ENCODE assay signal across 18 cellular contexts in genomic region chr2:30135541-30135940, GRCh38. TPM values are rescaled to one million over a fixed set of nuclear protein-coding genes. Genes with fewer than 3 reads are reported as not detected.
DNase-seq lines count a peak whose midpoint lies in the region; ATAC-seq and TF ChIP-seq lines count a peak whose summit lies in the region.
"Had no signal": no experiment of that assay in that cellular context is flagged by ENCODE, and none has a peak within 500 bp of the region (broad histone marks: within the 10 kb centered on the region; RNA-seq: fewer than 3 reads in every experiment).

No MANE protein-coding gene starts in this region.

- CTCF ChIA-PET in activated CD4-positive, alpha-beta T cell treated with anti-CD3 and anti-CD28 coated beads for 36 hours (lab: Charles Lee), result interaction anchor here (0.5 to 3.2 kb wide), 4 partner anchors 11 to 1085 kb away, joined by 3 to 18 read pairs (median 7); partner anchors contain the start of gene YPEL5

- no peaks in the 10 kb centered on the region for H3K36me3 Mint-ChIP-seq in activated CD4-positive, alpha-beta T cell treated with anti-CD3 and anti-CD28 coated beads for 36 hours (ENCODE audit: low read depth)
- H3K36me3 Mint-ChIP-seq: CD8-positive, alpha-beta T cell had no signal

- peaks cover 15% of the 10 kb centered on the region for H3K4me1 Mint-ChIP-seq in activated CD4-positive, alpha-beta T cell treated with anti-CD3 and anti-CD28 coated beads for 36 hours

- H3K27me3 ChIP-seq in brain microvascular endothelial cell (replicated peaks), result peaks cover 2% of the 10 kb centered on the region
- H3K27me3 ChIP-seq: BLaER1 treated with 17β-estradiol and CSF1 and Interleukin-3, amounts not matched to agents 10 nM and 100 nM had no signal

- intact Hi-C loops in activated CD4-positive, alpha-beta T cell treated with anti-CD3 and anti-CD28 coated beads for 36 hours (cut with DNase I, micrococcal nuclease), result no loop called here

- no peak overlapping the region for H3K4me3 Mint-ChIP-seq in activated CD4-positive, alpha-beta T cell treated with anti-CD3 and anti-CD28 coated beads for 36 hours
- H3K4me3 Mint-ChIP-seq: B cell; CD8-positive, alpha-beta T cell had no signal

- no peaks in the 10 kb centered on the region for H3K36me3 ChIP-seq in brain microvascular endothelial cell (replicated peaks)
- H3K36me3 ChIP-seq: BLaER1 treated with 17β-estradiol and CSF1 and Interleukin-3, amounts not matched to agents 10 nM and 100 nM; HAP-1 had no signal

- in situ Hi-C loops in SK-MEL-5 (cut with HindIII; ENCODE audit: low pct_unique_long_range_greater_than_20kb, low sequenced_read_pairs) (no loop called here), brain microvascular endothelial cell (cut with HindIII; ENCODE audit: low pct_ligation_motif_present, low sequenced_read_pairs) (no loop called here)

- ATAC-seq in activated CD4-positive, alpha-beta T cell treated with anti-CD3 and anti-CD28 coated beads for 36 hours, result no peak
- ATAC-seq in GM19395 (IDR thresholded peaks at IDR 0.05; ENCODE audit: unreplicated experiment), result no peak
- ATAC-seq: CD8-positive, alpha-beta T cell had no signal

- DNase-seq in COLO829 (ENCODE audit: low spot score) (peak; percentile 79), SK-MEL-5 (ENCODE audit: low read depth, low spot score) (peak; percentile 95), foreskin melanocyte (peak; percentile 88), brain microvascular endothelial cell (no peak)
- no peak for DNase-seq in activated CD4-positive, alpha-beta T cell treated with anti-CD3 and anti-CD28 coated beads for 36 hours
- no peak for DNase-seq in activated T-cell treated with anti-CD3 and anti-CD28 coated beads, Interleukin-2, amount 50 U/mL, for 48 hours
- DNase-seq: 8988T; CD8-positive, alpha-beta T cell; COR-L47; DMS 273 treated with DMSO at 0.1 percent for 48 hours; DMS53; DND-41; EL; GM23248 had no signal

- no peak for TF ChIP-seq CTCF in brain microvascular endothelial cell (IDR thresholded peaks at IDR 0.05; ENCODE audit: low read depth, low read length, missing control alignments)

- H3K27ac ChIP-seq in brain microvascular endothelial cell, result no peak overlapping the region
- H3K27ac ChIP-seq: BLaER1 treated with 17β-estradiol and CSF1 and Interleukin-3, amounts not matched to agents 10 nM and 100 nM; GM23248 had no signal

- H3K27me3 Mint-ChIP-seq in activated CD4-positive, alpha-beta T cell treated with anti-CD3 and anti-CD28 coated beads for 36 hours, result no peaks in the 10 kb centered on the region

- no peak overlapping the region for H3K27ac Mint-ChIP-seq in activated CD4-positive, alpha-beta T cell treated with anti-CD3 and anti-CD28 coated beads for 36 hours
- H3K27ac Mint-ChIP-seq: B cell; CD8-positive, alpha-beta T cell had no signal

- POLR2A ChIA-PET in activated CD4-positive, alpha-beta T cell treated with anti-CD3 and anti-CD28 coated beads for 36 hours (lab: Charles Lee), result no interaction called here

- no peak overlapping the region for H3K4me3 ChIP-seq in brain microvascular endothelial cell (ENCODE audit: low read depth, low read length)
- H3K4me3 ChIP-seq: BLaER1 treated with 17β-estradiol and CSF1 and Interleukin-3, amounts not matched to agents 10 nM and 100 nM; GM23248; HAP-1 had no signal

- H3K9me3 Mint-ChIP-seq in activated CD4-positive, alpha-beta T cell treated with anti-CD3 and anti-CD28 coated beads for 36 hours (ENCODE audit: low read depth), result no peaks in the 10 kb centered on the region
- H3K9me3 Mint-ChIP-seq: CD8-positive, alpha-beta T cell had no signal

RNA-seq across cellular contexts. Expression of gene YPEL5, which starts 11.3 kb away (rescaled TPM):
- 53.6 and 69.3 TPM in 2 replicates for total RNA-seq in SK-MEL-5 (2014; rRNA removed; shearing (Covaris generic))
- polyA plus RNA-seq in SK-MEL-5 (2015; cell fraction: cytosol; rRNA removed), result 52.6 and 55.5 TPM in 2 replicates
- 40.4 and 50.6 TPM in 2 replicates for polyA plus RNA-seq in SK-MEL-5 (2015; cell fraction: nucleus; rRNA removed)
- total RNA-seq in activated CD4-positive, alpha-beta T cell treated with anti-CD3 and anti-CD28 coated beads for 36 hours, result 10 to 100 TPM; 27.2 to 35.8 TPM

Comparison
In these comparisons a context has a peak if more than half of its experiments do, and no peak if none do; other contexts are left out.
1. DNase-seq: peak in COLO829 (single experiment), SK-MEL-5 (single experiment) and foreskin melanocyte (single experiment); none in brain microvascular endothelial cell (single experiment), activated CD4-positive, alpha-beta T cell treated with anti-CD3 and anti-CD28 coated beads for 36 hours (single experiment) and activated T-cell treated with anti-CD3 and anti-CD28 coated beads, Interleukin-2, amount 50 U/mL, for 48 hours (0 of 2).